In genomic region chr12:89769483-89769818, GRCh38 we compare ENCODE assay signal across 23 cellular contexts.
DNase-seq lines count a peak whose midpoint lies in the region; ATAC-seq, FAIRE-seq and TF ChIP-seq lines count a peak whose summit lies in the region.
"Had no signal": no experiment of that assay in that cellular context is flagged by ENCODE, and none has a peak within 500 bp of the region (broad histone marks: within the 10 kb centered on the region; RNA-seq: fewer than 3 reads in every experiment).

No MANE protein-coding gene starts in this region.

- peak overlapping the region; percentile 89 for H2BK12ac ChIP-seq in trophoblast cell (ENCODE audit: low read length)

- H3K4me2 ChIP-seq in Loucy (ENCODE audit: low read depth, low read length, poor library complexity, severe bottlenecking), result no peak overlapping the region
- H3K4me2 ChIP-seq in trophoblast cell (ENCODE audit: low read length), result no peak overlapping the region

- no peaks in the 10 kb centered on the region for H3K9me2 ChIP-seq in Loucy (replicated peaks; ENCODE audit: low read depth, low read length)

- H3K9me3 ChIP-seq in Loucy (ENCODE audit: insufficient read depth, low read depth, low read length) (no peaks in the 10 kb centered on the region), trophoblast cell (ENCODE audit: insufficient read depth, low read depth, low read length) (no peaks in the 10 kb centered on the region)
- H3K9me3 ChIP-seq: gastrocnemius medialis, psoas muscle had no signal

- peak overlapping the region; percentile 57 for H3K14ac ChIP-seq in trophoblast cell (ENCODE audit: low read length)

- H3K27me3 Mint-ChIP-seq in activated CD8-positive, alpha-beta T cell treated with anti-CD3 and anti-CD28 coated beads for 36 hours, result no peaks in the 10 kb centered on the region
- H3K27me3 Mint-ChIP-seq in activated CD8-positive, alpha-beta T cell treated with anti-CD3 and anti-CD28 coated beads, Interleukin-2, amount 10 ng/mL, durations not matched to agents 7 days and 5 days (ENCODE audit: low read depth), result no peaks in the 10 kb centered on the region
- H3K27me3 Mint-ChIP-seq: activated CD4-positive, alpha-beta T cell treated with anti-CD3 and anti-CD28 coated beads, Interleukin-2, amount 10 ng/mL, durations not matched to agents 7 days and 5 days; activated naive CD8-positive, alpha-beta T cell; CD4-positive, CD25-positive, alpha-beta regulatory T cell; IgD-negative memory B cell had no signal

- ATAC-seq in activated CD8-positive, alpha-beta T cell treated with anti-CD3 and anti-CD28 coated beads for 36 hours, result no peak
- ATAC-seq in activated CD8-positive, alpha-beta T cell treated with anti-CD3 and anti-CD28 coated beads, Interleukin-2, amount 10 ng/mL, durations not matched to agents 7 days and 5 days, result no peak
- ATAC-seq: Right ventricle myocardium inferior had no signal

- H2BK5ac ChIP-seq in trophoblast cell (ENCODE audit: low read depth, low read length, poor library complexity), result peak overlapping the region; percentile 27

- WGBS in trophoblast cell (ENCODE audit: extremely low coverage, insufficient coverage, insufficient read length), result no CpG with 5 or more reads among the region's 1 CpG

- no peak overlapping the region for H3K23ac ChIP-seq in trophoblast cell (ENCODE audit: low read length)

- no peaks in the 10 kb centered on the region for H3K79me2 ChIP-seq in Loucy (ENCODE audit: insufficient read depth, low read length)
- no peaks in the 10 kb centered on the region for H3K79me2 ChIP-seq in trophoblast cell (ENCODE audit: control insufficient read depth, insufficient read depth, low read length, poor library complexity)

- intact Hi-C loops in activated CD8-positive, alpha-beta T cell treated with anti-CD3 and anti-CD28 coated beads for 36 hours (cut with micrococcal nuclease), result loop anchor here (10.0 kb wide), 2 partner anchors 85 to 315 kb away; no protein-coding TSS in a partner anchor

- H2AFZ ChIP-seq in Loucy (ENCODE audit: low read length) (no peak overlapping the region), trophoblast cell (ENCODE audit: insufficient read depth, low read length, poor library complexity) (no peak overlapping the region)

- POLR2A ChIA-PET in activated CD8-positive, alpha-beta T cell treated with anti-CD3 and anti-CD28 coated beads for 36 hours (lab: Charles Lee), result interaction anchor here (0.6 to 1.0 kb wide), 3 partner anchors 21 to 1275 kb away, joined by 3 read pairs; no protein-coding TSS in a partner anchor
- POLR2A ChIA-PET in activated CD8-positive, alpha-beta T cell treated with anti-CD3 and anti-CD28 coated beads, Interleukin-2, amount 10 ng/mL, durations not matched to agents 7 days and 5 days (lab: Charles Lee), result no interaction called here

- H3K4me1 Mint-ChIP-seq in activated CD8-positive, alpha-beta T cell treated with anti-CD3 and anti-CD28 coated beads for 36 hours (ENCODE audit: low read depth), result peaks cover 45% of the 10 kb centered on the region
- peaks cover 17% of the 10 kb centered on the region for H3K4me1 Mint-ChIP-seq in activated CD8-positive, alpha-beta T cell treated with anti-CD3 and anti-CD28 coated beads, Interleukin-2, amount 10 ng/mL, durations not matched to agents 7 days and 5 days (ENCODE audit: low read depth)
- H3K4me1 Mint-ChIP-seq: neural crest cell had no signal

- H2BK120ac ChIP-seq in trophoblast cell (ENCODE audit: insufficient read depth, low read length, poor library complexity), result peak overlapping the region; percentile 83

- TF ChIP-seq POLR2A in GM12891 (IDR thresholded peaks at IDR 0.05; ENCODE audit: low read depth, low read length), result no peak

- peaks cover 16% of the 10 kb centered on the region for H3K4me1 ChIP-seq in Loucy (ENCODE audit: insufficient read depth, low read length, poor library complexity, severe bottlenecking)
- peaks cover 8 to 14% of the 10 kb centered on the region in 2 experiments for H3K4me1 ChIP-seq in trophoblast cell (ENCODE audit: control insufficient read depth in 1 of 2, insufficient read depth in 2 of 2, low read length in 2 of 2)
- H3K4me1 ChIP-seq: gastrocnemius medialis, psoas muscle had no signal

- FAIRE-seq in GM12891 (lab: Jason Lieb, UNC), result no peak
- FAIRE-seq: A204.1, small intestine, urothelium cell line had no signal

- peak overlapping the region; percentile 42 for H3K27ac Mint-ChIP-seq in activated CD8-positive, alpha-beta T cell treated with anti-CD3 and anti-CD28 coated beads for 36 hours
- no peak overlapping the region for H3K27ac Mint-ChIP-seq in activated CD8-positive, alpha-beta T cell treated with anti-CD3 and anti-CD28 coated beads, Interleukin-2, amount 10 ng/mL, durations not matched to agents 7 days and 5 days
- H3K27ac Mint-ChIP-seq: activated CD4-positive, alpha-beta T cell treated with anti-CD3 and anti-CD28 coated beads, Interleukin-2, amount 10 ng/mL, durations not matched to agents 7 days and 5 days had no signal

- H3K4ac ChIP-seq in trophoblast cell (ENCODE audit: low read depth, low read length), result no peak overlapping the region

- peak overlapping the region; percentile 87 for H2AK5ac ChIP-seq in trophoblast cell (ENCODE audit: low read length)

- H3K4me3 ChIP-seq in Loucy (ENCODE audit: low read length, poor library complexity, severe bottlenecking) (no peak overlapping the region), choroid plexus epithelial cell (ENCODE audit: low read depth, low read length) (no peak overlapping the region), trophoblast cell (ENCODE audit: low read depth, low read length) (no peak overlapping the region)
- H3K4me3 ChIP-seq: gastrocnemius medialis, psoas muscle had no signal

- no peaks in the 10 kb centered on the region for H3K27me3 ChIP-seq in Loucy (ENCODE audit: insufficient read depth, low read length, poor library complexity, severe bottlenecking)
- H3K27me3 ChIP-seq in trophoblast cell (ENCODE audit: insufficient read depth, low read length), result no peaks in the 10 kb centered on the region
- H3K27me3 ChIP-seq: gastrocnemius medialis had no signal

- no peaks in the 10 kb centered on the region for H4K20me1 ChIP-seq in Loucy (ENCODE audit: insufficient read depth, low read length, poor library complexity, severe bottlenecking)

- no peak overlapping the region for H3K18ac ChIP-seq in trophoblast cell (ENCODE audit: low read length)

- peak overlapping the region; percentile 73 for H4K91ac ChIP-seq in trophoblast cell (ENCODE audit: low read depth, low read length)

- no peak overlapping the region for H3K27ac ChIP-seq in trophoblast cell (ENCODE audit: low read depth, low read length)
- H3K27ac ChIP-seq: gastrocnemius medialis, HL-60, psoas muscle had no signal

- no peak for DNase-seq in activated CD8-positive, alpha-beta T cell treated with anti-CD3 and anti-CD28 coated beads for 36 hours
- no peak for DNase-seq in activated CD8-positive, alpha-beta T cell treated with anti-CD3 and anti-CD28 coated beads, Interleukin-2, amount 10 ng/mL, durations not matched to agents 7 days and 5 days
- DNase-seq in choroid plexus epithelial cell (ENCODE audit: low read depth) (no peak), trophoblast cell (no peak), GM12891 (ENCODE audit: insufficient read length, low spot score) (no peak), LoVo (ENCODE audit: low spot score) (no peak), OCI-M1 (lab: John Stamatoyannopoulos, UW) (no peak)
- DNase-seq: activated CD4-positive, alpha-beta T cell treated with anti-CD3 and anti-CD28 coated beads, Interleukin-2, amount 10 ng/mL, durations not matched to agents 7 days and 5 days; DMS79; gastrocnemius medialis; mesendoderm; NCI-H187 treated with DMSO at 0.1 percent for 48 hours; psoas muscle had no signal

- H3K36me3 Mint-ChIP-seq in activated CD8-positive, alpha-beta T cell treated with anti-CD3 and anti-CD28 coated beads for 36 hours (ENCODE audit: low read depth), result no peaks in the 10 kb centered on the region
- H3K36me3 Mint-ChIP-seq in activated CD8-positive, alpha-beta T cell treated with anti-CD3 and anti-CD28 coated beads, Interleukin-2, amount 10 ng/mL, durations not matched to agents 7 days and 5 days (ENCODE audit: low read depth), result peaks cover 1% of the 10 kb centered on the region

- CTCF ChIA-PET in activated CD8-positive, alpha-beta T cell treated with anti-CD3 and anti-CD28 coated beads for 36 hours (lab: Charles Lee), result no interaction called here
- CTCF ChIA-PET in activated CD8-positive, alpha-beta T cell treated with anti-CD3 and anti-CD28 coated beads, Interleukin-2, amount 10 ng/mL, durations not matched to agents 7 days and 5 days (lab: Charles Lee), result no interaction called here

- H3F3A ChIP-seq in Loucy (ENCODE audit: low read depth), result no peaks in the 10 kb centered on the region

- peaks cover 9% of the 10 kb centered on the region for H3K79me1 ChIP-seq in trophoblast cell (ENCODE audit: low read length)

- no peak overlapping the region for H4K12ac ChIP-seq in trophoblast cell (ENCODE audit: low read depth, low read length)

- H4K8ac ChIP-seq in trophoblast cell (ENCODE audit: low read depth, low read length), result no peak overlapping the region

- H3K36me3 ChIP-seq in Loucy (ENCODE audit: insufficient read depth, low read length) (no peaks in the 10 kb centered on the region), trophoblast cell (ENCODE audit: control insufficient read depth in 1 of 2, insufficient read depth in 2 of 2, low read length in 2 of 2) (no peaks in the 10 kb centered on the region)
- H3K36me3 ChIP-seq: gastrocnemius medialis had no signal

- no peak overlapping the region for H3K4me3 Mint-ChIP-seq in activated CD8-positive, alpha-beta T cell treated with anti-CD3 and anti-CD28 coated beads for 36 hours
- H3K4me3 Mint-ChIP-seq in activated CD8-positive, alpha-beta T cell treated with anti-CD3 and anti-CD28 coated beads, Interleukin-2, amount 10 ng/mL, durations not matched to agents 7 days and 5 days, result no peak overlapping the region
- H3K4me3 Mint-ChIP-seq: activated CD4-positive, alpha-beta T cell treated with anti-CD3 and anti-CD28 coated beads, Interleukin-2, amount 10 ng/mL, durations not matched to agents 7 days and 5 days; activated naive CD8-positive, alpha-beta T cell; neural crest cell had no signal

- no peak for TF ChIP-seq CTCF in activated CD8-positive, alpha-beta T cell treated with anti-CD3 and anti-CD28 coated beads for 36 hours (IDR thresholded peaks at IDR 0.05)
- peak; percentile 26 for TF ChIP-seq CTCF in Loucy (conservative IDR thresholded peaks at IDR 0.05; ENCODE audit: low read length)
- TF ChIP-seq CTCF in choroid plexus epithelial cell (conservative IDR thresholded peaks at IDR 0.05; ENCODE audit: low read depth, low read length), result peak; percentile 30

- H3K9ac ChIP-seq in Loucy (ENCODE audit: low read depth, low read length, poor library complexity, severe bottlenecking) (no peak overlapping the region), trophoblast cell (ENCODE audit: low read length) (no peak overlapping the region)

- no peaks in the 10 kb centered on the region for H3K9me3 Mint-ChIP-seq in activated CD8-positive, alpha-beta T cell treated with anti-CD3 and anti-CD28 coated beads for 36 hours
- peaks cover 4% of the 10 kb centered on the region for H3K9me3 Mint-ChIP-seq in activated CD8-positive, alpha-beta T cell treated with anti-CD3 and anti-CD28 coated beads, Interleukin-2, amount 10 ng/mL, durations not matched to agents 7 days and 5 days (ENCODE audit: insufficient read depth)
- H3K9me3 Mint-ChIP-seq: neural crest cell had no signal

TF ChIP-seq in GM12891, 5 proteins besides CTCF, POLR2A, EP300 and RAD21:
- TF ChIP-seq PAX5 (IDR thresholded peaks at IDR 0.05; ENCODE audit: insufficient read depth, low read length, severe bottlenecking), result no peak
- TF ChIP-seq POLR2AphosphoS5 (IDR thresholded peaks at IDR 0.05; ENCODE audit: low read depth, low read length), result no peak
